ENCODE assay signal across 25 cellular contexts in genomic region chr10:1116696-1117254, GRCh38.
DNase-seq lines count a peak whose midpoint lies in the region; ATAC-seq and TF ChIP-seq lines count a peak whose summit lies in the region.
"Had no signal": no experiment of that assay in that cellular context is flagged by ENCODE, and none has a peak within 500 bp of the region (broad histone marks: within the 10 kb centered on the region; RNA-seq: fewer than 3 reads in every experiment).

No MANE protein-coding gene starts in this region.

- no peak for TF ChIP-seq CTCF in CD8-positive, alpha-beta T cell (IDR thresholded peaks at IDR 0.05)
- TF ChIP-seq CTCF in colonic mucosa (IDR thresholded peaks at IDR 0.05) (no peak), HFFc6 (IDR thresholded peaks at IDR 0.05) (no peak), esophagus squamous epithelium (IDR thresholded peaks at IDR 0.05) (no peak)

- peak; percentile 8 for DNase-seq in activated CD4-positive, alpha-beta memory T cell treated with anti-CD3 and anti-CD28 coated beads, Interleukin-2, amount 10 ng/mL, durations not matched to agents 7 days and 5 days
- no peak for DNase-seq in activated CD4-positive, alpha-beta memory T cell treated with anti-CD3 and anti-CD28 coated beads for 36 hours
- DNase-seq in CD8-positive, alpha-beta T cell: peak in 1 of 7 experiments; percentile 37
- DNase-seq in colonic mucosa: no peak
- DNase-seq in naive thymus-derived CD4-positive, alpha-beta T cell: peak in 1 of 9 donors; percentile 10
- no peak for DNase-seq in HFFc6
- no peak for DNase-seq in stimulated activated CD4-positive, alpha-beta T cell treated with anti-CD3 and anti-CD28 coated beads, Interleukin-1b, Interleukin-23, amount 100 ng/mL, for 48 hours
- DNase-seq in esophagus squamous epithelium (lab: John Stamatoyannopoulos, UW): no peak
- DNase-seq: 8988T; activated B cell treated with CpG ODN at 0.5 μM for 24 hours; activated CD4-positive, alpha-beta T cell treated with anti-CD3 and anti-CD28 coated beads, Interleukin-2, amount 50 U/mL, for 4 hours; activated gamma-delta T cell treated with Interleukin-2 at 50 U/mL for 16 hours; activated T-cell treated with anti-CD3 and anti-CD28 coated beads for 4 hours; amniotic stem cell; DMS153; effector CD8-positive, alpha-beta T cell; erythroblast; foreskin fibroblast; GOT3; NCI-H1694 treated with DMSO at 0.1 percent for 48 hours; NCI-H526; SHP77; stomach; tibial artery had no signal

- no peak overlapping the region for H3K4me3 Mint-ChIP-seq in activated CD4-positive, alpha-beta memory T cell treated with anti-CD3 and anti-CD28 coated beads, Interleukin-2, amount 10 ng/mL, durations not matched to agents 7 days and 5 days
- no peak overlapping the region for H3K4me3 Mint-ChIP-seq in activated CD4-positive, alpha-beta memory T cell treated with anti-CD3 and anti-CD28 coated beads for 36 hours
- no peak overlapping the region for H3K4me3 Mint-ChIP-seq in CD8-positive, alpha-beta T cell
- H3K4me3 Mint-ChIP-seq in naive thymus-derived CD4-positive, alpha-beta T cell: peak overlapping the region in 1 of 10 donors; percentile 1
- H3K4me3 Mint-ChIP-seq in HFFc6: no peak overlapping the region
- H3K4me3 Mint-ChIP-seq: activated B cell treated with CpG ODN at 0.5 μM for 24 hours had no signal

- no peak for ATAC-seq in CD8-positive, alpha-beta T cell
- ATAC-seq in naive thymus-derived CD4-positive, alpha-beta T cell: no peak
- ATAC-seq: Panc1 had no signal

- no peak overlapping the region for H3K9ac ChIP-seq in colonic mucosa (ENCODE audit: low read depth in 2 of 2, low read length in 2 of 2)

- H3K27ac ChIP-seq in CD8-positive, alpha-beta T cell (ENCODE audit: low read depth, low read length): no peak overlapping the region
- peak overlapping the region; percentile 18 for H3K27ac ChIP-seq in colonic mucosa
- peak overlapping the region; percentile 54 for H3K27ac ChIP-seq in naive thymus-derived CD4-positive, alpha-beta T cell (ENCODE audit: low read depth, low read length)
- H3K27ac ChIP-seq in esophagus squamous epithelium: no peak overlapping the region
- H3K27ac ChIP-seq: stomach, tibial artery had no signal

- H3K9me3 ChIP-seq in CD8-positive, alpha-beta T cell (ENCODE audit: low read length): no peaks in the 10 kb centered on the region
- H3K9me3 ChIP-seq in colonic mucosa (no peaks in the 10 kb centered on the region), esophagus squamous epithelium (no peaks in the 10 kb centered on the region)
- no peaks in the 10 kb centered on the region for H3K9me3 ChIP-seq in naive thymus-derived CD4-positive, alpha-beta T cell (ENCODE audit: control insufficient read depth in 2 of 3, low read length in 3 of 3)
- H3K9me3 ChIP-seq: stomach, tibial artery had no signal

- H3K27me3 Mint-ChIP-seq in activated CD4-positive, alpha-beta memory T cell treated with anti-CD3 and anti-CD28 coated beads, Interleukin-2, amount 10 ng/mL, durations not matched to agents 7 days and 5 days: no peaks in the 10 kb centered on the region
- no peaks in the 10 kb centered on the region for H3K27me3 Mint-ChIP-seq in activated CD4-positive, alpha-beta memory T cell treated with anti-CD3 and anti-CD28 coated beads for 36 hours
- no peaks in the 10 kb centered on the region for H3K27me3 Mint-ChIP-seq in CD8-positive, alpha-beta T cell (ENCODE audit: low read depth)
- no peaks in the 10 kb centered on the region for H3K27me3 Mint-ChIP-seq in naive thymus-derived CD4-positive, alpha-beta T cell
- H3K27me3 Mint-ChIP-seq in HFFc6 (ENCODE audit: insufficient read depth): peaks cover 6% of the 10 kb centered on the region; the same call in 1 of the 2 replicates
- H3K27me3 Mint-ChIP-seq: activated B cell treated with CpG ODN at 0.5 μM for 24 hours had no signal

- peaks cover 46% of the 10 kb centered on the region for H3K36me3 ChIP-seq in CD8-positive, alpha-beta T cell (ENCODE audit: insufficient read depth, low read length)
- H3K36me3 ChIP-seq in colonic mucosa (no peaks in the 10 kb centered on the region), esophagus squamous epithelium (peaks cover 10 to 98% (median 38%) of the 10 kb centered on the region in 3 donors)
- peaks cover 8 to 90% (median 28%) of the 10 kb centered on the region in 3 experiments for H3K36me3 ChIP-seq in naive thymus-derived CD4-positive, alpha-beta T cell (ENCODE audit: control insufficient read depth in 2 of 3, insufficient read depth in 3 of 3, low read length in 3 of 3)

- peaks cover 11% of the 10 kb centered on the region for H3K4me1 Mint-ChIP-seq in activated CD4-positive, alpha-beta memory T cell treated with anti-CD3 and anti-CD28 coated beads, Interleukin-2, amount 10 ng/mL, durations not matched to agents 7 days and 5 days
- peaks cover 19% of the 10 kb centered on the region for H3K4me1 Mint-ChIP-seq in activated CD4-positive, alpha-beta memory T cell treated with anti-CD3 and anti-CD28 coated beads for 36 hours (ENCODE audit: low read depth)
- H3K4me1 Mint-ChIP-seq in CD8-positive, alpha-beta T cell (ENCODE audit: low read depth): peaks cover 44% of the 10 kb centered on the region
- H3K4me1 Mint-ChIP-seq in naive thymus-derived CD4-positive, alpha-beta T cell: peaks cover 21 to 68% (median 59%) of the 10 kb centered on the region in 7 donors
- H3K4me1 Mint-ChIP-seq in HFFc6 (ENCODE audit: low read depth): no peaks in the 10 kb centered on the region
- H3K4me1 Mint-ChIP-seq: activated B cell treated with CpG ODN at 0.5 μM for 24 hours had no signal

- POLR2A ChIA-PET in activated CD4-positive, alpha-beta memory T cell treated with anti-CD3 and anti-CD28 coated beads, Interleukin-2, amount 10 ng/mL, durations not matched to agents 7 days and 5 days (lab: Charles Lee): no interaction called here
- POLR2A ChIA-PET in activated CD4-positive, alpha-beta memory T cell treated with anti-CD3 and anti-CD28 coated beads for 36 hours (lab: Charles Lee): no interaction called here
- POLR2A ChIA-PET in CD8-positive, alpha-beta T cell (lab: Charles Lee): interaction anchor here (0.5 kb wide), 1 partner anchor 956 kb away, joined by 4 read pairs; no protein-coding TSS in a partner anchor
- POLR2A ChIA-PET in naive thymus-derived CD4-positive, alpha-beta T cell (lab: Charles Lee): no interaction called here

- CTCF ChIA-PET in activated CD4-positive, alpha-beta memory T cell treated with anti-CD3 and anti-CD28 coated beads, Interleukin-2, amount 10 ng/mL, durations not matched to agents 7 days and 5 days (lab: Charles Lee): no interaction called here
- CTCF ChIA-PET in activated CD4-positive, alpha-beta memory T cell treated with anti-CD3 and anti-CD28 coated beads for 36 hours (lab: Charles Lee): interaction anchor here (1.0 kb wide), 1 partner anchor 252 kb away, joined by 3 read pairs; no protein-coding TSS in a partner anchor
- CTCF ChIA-PET in CD8-positive, alpha-beta T cell (lab: Charles Lee): no interaction called here
- CTCF ChIA-PET in naive thymus-derived CD4-positive, alpha-beta T cell (lab: Charles Lee): no interaction called here

- H3K9me3 Mint-ChIP-seq in activated CD4-positive, alpha-beta memory T cell treated with anti-CD3 and anti-CD28 coated beads, Interleukin-2, amount 10 ng/mL, durations not matched to agents 7 days and 5 days: no peaks in the 10 kb centered on the region
- H3K9me3 Mint-ChIP-seq in activated CD4-positive, alpha-beta memory T cell treated with anti-CD3 and anti-CD28 coated beads for 36 hours: no peaks in the 10 kb centered on the region
- H3K9me3 Mint-ChIP-seq in CD8-positive, alpha-beta T cell: no peaks in the 10 kb centered on the region
- peaks cover 0 to 6% (median 0%) of the 10 kb centered on the region in 11 donors for H3K9me3 Mint-ChIP-seq in naive thymus-derived CD4-positive, alpha-beta T cell
- no peaks in the 10 kb centered on the region for H3K9me3 Mint-ChIP-seq in HFFc6
- H3K9me3 Mint-ChIP-seq: activated B cell treated with CpG ODN at 0.5 μM for 24 hours had no signal

- no peak overlapping the region for H3K4me3 ChIP-seq in CD8-positive, alpha-beta T cell (ENCODE audit: low read depth, low read length)
- no peak overlapping the region for H3K4me3 ChIP-seq in colonic mucosa
- no peak overlapping the region for H3K4me3 ChIP-seq in naive thymus-derived CD4-positive, alpha-beta T cell (ENCODE audit: low read length)
- H3K4me3 ChIP-seq in esophagus squamous epithelium: no peak overlapping the region
- H3K4me3 ChIP-seq: stomach, tibial artery had no signal

- no peaks in the 10 kb centered on the region for H3K27me3 ChIP-seq in CD8-positive, alpha-beta T cell (ENCODE audit: insufficient read depth, low read length)
- H3K27me3 ChIP-seq in colonic mucosa (no peaks in the 10 kb centered on the region), esophagus squamous epithelium (no peaks in the 10 kb centered on the region)
- no peaks in the 10 kb centered on the region for H3K27me3 ChIP-seq in naive thymus-derived CD4-positive, alpha-beta T cell (ENCODE audit: control insufficient read depth in 2 of 2, insufficient read depth in 2 of 2, low read length in 2 of 2)
- H3K27me3 ChIP-seq: stomach, tibial artery had no signal

- H3K4me1 ChIP-seq in CD8-positive, alpha-beta T cell (ENCODE audit: insufficient read depth, low read length): peaks cover 18% of the 10 kb centered on the region
- H3K4me1 ChIP-seq in colonic mucosa: peaks cover 7% of the 10 kb centered on the region
- H3K4me1 ChIP-seq in naive thymus-derived CD4-positive, alpha-beta T cell (ENCODE audit: control insufficient read depth in 2 of 2, insufficient read depth in 2 of 2, low read length in 2 of 2): peaks cover 0 to 22% of the 10 kb centered on the region in 2 donors
- H3K4me1 ChIP-seq in esophagus squamous epithelium: no peaks in the 10 kb centered on the region
- H3K4me1 ChIP-seq: stomach, tibial artery had no signal

- peaks cover 86% of the 10 kb centered on the region for H3K36me3 Mint-ChIP-seq in activated CD4-positive, alpha-beta memory T cell treated with anti-CD3 and anti-CD28 coated beads, Interleukin-2, amount 10 ng/mL, durations not matched to agents 7 days and 5 days (ENCODE audit: low read depth)
- H3K36me3 Mint-ChIP-seq in activated CD4-positive, alpha-beta memory T cell treated with anti-CD3 and anti-CD28 coated beads for 36 hours: peaks cover 63% of the 10 kb centered on the region
- H3K36me3 Mint-ChIP-seq in CD8-positive, alpha-beta T cell: peaks cover 94% of the 10 kb centered on the region
- peaks cover 24 to 79% (median 47%) of the 10 kb centered on the region in 5 donors for H3K36me3 Mint-ChIP-seq in naive thymus-derived CD4-positive, alpha-beta T cell
- peaks cover 5% of the 10 kb centered on the region; the same call in 1 of the 2 replicates for H3K36me3 Mint-ChIP-seq in HFFc6 (ENCODE audit: low read depth)

- WGBS in esophagus squamous epithelium, 2 donors: 90 to 95% methylated on average over 8 to 9 of the region's 9 CpGs

- intact Hi-C loops in activated CD4-positive, alpha-beta memory T cell treated with anti-CD3 and anti-CD28 coated beads for 36 hours (cut with micrococcal nuclease): loop anchor here (10.0 kb wide), 3 partner anchors 138 to 238 kb away; no protein-coding TSS in a partner anchor
- intact Hi-C loops in CD8-positive, alpha-beta T cell (cut with DNase I, micrococcal nuclease): no loop called here
- intact Hi-C loops in colonic mucosa (cut with DNase I): no loop called here
- intact Hi-C loops in naive thymus-derived CD4-positive, alpha-beta T cell (cut with micrococcal nuclease): loop anchor here in 1 of 2 donors (10.0 kb wide), 1 partner anchor 638 kb away; no protein-coding TSS in a partner anchor
- intact Hi-C loops in esophagus squamous epithelium (cut with DNase I): no loop called here

- H3K27ac Mint-ChIP-seq in activated CD4-positive, alpha-beta memory T cell treated with anti-CD3 and anti-CD28 coated beads, Interleukin-2, amount 10 ng/mL, durations not matched to agents 7 days and 5 days: no peak overlapping the region
- no peak overlapping the region for H3K27ac Mint-ChIP-seq in activated CD4-positive, alpha-beta memory T cell treated with anti-CD3 and anti-CD28 coated beads for 36 hours
- peak overlapping the region; percentile 84 for H3K27ac Mint-ChIP-seq in CD8-positive, alpha-beta T cell
- H3K27ac Mint-ChIP-seq in naive thymus-derived CD4-positive, alpha-beta T cell: peak overlapping the region in 8 of 9 donors; percentile 72 to 94 (median 86)
- H3K27ac Mint-ChIP-seq in HFFc6: no peak overlapping the region
- H3K27ac Mint-ChIP-seq: activated B cell treated with CpG ODN at 0.5 μM for 24 hours had no signal

- no peak for TF ChIP-seq POLR2A in esophagus squamous epithelium (IDR thresholded peaks at IDR 0.05)

Comparison
In these comparisons a context has a peak if more than half of its experiments do, and no peak if none do; other contexts are left out.
1. H3K27ac Mint-ChIP-seq: peak in CD8-positive, alpha-beta T cell (single experiment) and naive thymus-derived CD4-positive, alpha-beta T cell (8 of 9); none in activated CD4-positive, alpha-beta memory T cell treated with anti-CD3 and anti-CD28 coated beads, Interleukin-2, amount 10 ng/mL, durations not matched to agents 7 days and 5 days (single experiment), activated CD4-positive, alpha-beta memory T cell treated with anti-CD3 and anti-CD28 coated beads for 36 hours (single experiment) and HFFc6 (single experiment).
2. H3K27ac ChIP-seq: peak in colonic mucosa (single experiment) and naive thymus-derived CD4-positive, alpha-beta T cell (single experiment); none in CD8-positive, alpha-beta T cell (single experiment) and esophagus squamous epithelium (0 of 4).